Comparison of ENCODE assay signal across 20 cellular contexts in the genomic region with DNA sequence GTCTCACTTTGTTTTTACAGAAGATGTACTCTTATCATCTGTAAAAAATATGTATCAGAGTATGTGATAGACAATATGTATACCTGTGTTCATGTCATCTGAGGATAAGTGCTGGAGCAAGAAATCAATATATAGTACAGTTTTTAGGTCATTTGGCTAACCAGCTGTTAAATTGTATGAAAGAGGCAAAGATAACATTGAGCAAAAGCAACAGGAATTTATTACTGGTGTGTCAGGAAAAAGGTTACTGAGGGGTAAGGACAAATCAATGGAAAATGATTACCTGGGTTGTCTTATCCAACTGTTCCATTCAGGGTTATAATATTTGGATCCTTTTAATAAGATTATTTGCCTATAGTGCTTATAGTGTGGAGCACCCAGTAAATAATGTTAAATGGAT. TPM values are rescaled to one million over a fixed set of nuclear protein-coding genes. Genes with fewer than 3 reads are reported as not detected.
A peak's percentile ranks its signal among the peaks of the same experiment; 100 is the strongest.
DNase-seq lines count a peak whose midpoint lies in the region; ATAC-seq lines count a peak whose summit lies in the region.
"Had no signal": no experiment of that assay in that cellular context is flagged by ENCODE, and none has a peak within 500 bp of the region (broad histone marks: within the 10 kb centered on the region; RNA-seq: fewer than 3 reads in every experiment).

No MANE protein-coding gene starts in this region.

- H3K9me3 ChIP-seq in CD4-positive, CD25-positive, alpha-beta regulatory T cell (ENCODE audit: control insufficient read depth in 2 of 2, low read length in 2 of 2), result no peaks in the 10 kb centered on the region
- H3K9me3 ChIP-seq: body of pancreas, heart right ventricle, right lobe of liver, upper lobe of left lung had no signal

- H3K36me3 ChIP-seq in CD4-positive, CD25-positive, alpha-beta regulatory T cell (ENCODE audit: control insufficient read depth, insufficient read depth, low read length), result no peaks in the 10 kb centered on the region
- H3K36me3 ChIP-seq: heart right ventricle, right lobe of liver, upper lobe of left lung had no signal

- H3K27me3 ChIP-seq in CD4-positive, CD25-positive, alpha-beta regulatory T cell (ENCODE audit: control insufficient read depth, insufficient read depth, low read length), result no peaks in the 10 kb centered on the region
- H3K27me3 ChIP-seq: body of pancreas, heart right ventricle, right lobe of liver, upper lobe of left lung had no signal

- no peak for ATAC-seq in CD4-positive, CD25-positive, alpha-beta regulatory T cell (ENCODE audit: low read depth in 2 of 2)
- no peak for ATAC-seq in activated T-helper 17 cell treated with anti-CD3 and anti-CD28 coated beads, Interleukin-2, amount 50 U/mL, for 72 hours (replicated peaks)
- ATAC-seq in naive thymus-derived CD8-positive, alpha-beta T cell, result no peak
- no peak for ATAC-seq in GM21825 (IDR thresholded peaks at IDR 0.05; ENCODE audit: unreplicated experiment)
- ATAC-seq: body of pancreas, heart right ventricle, left ventricle myocardium superior, right lobe of liver, Right ventricle myocardium inferior had no signal

- peaks cover 37% of the 10 kb centered on the region for H3K36me3 Mint-ChIP-seq in activated CD4-positive, alpha-beta T cell treated with anti-CD3 and anti-CD28 coated beads, Interleukin-2, amount 10 ng/mL, durations not matched to agents 24 days and 14 days (ENCODE audit: low read depth)
- H3K36me3 Mint-ChIP-seq in CD4-positive, CD25-positive, alpha-beta regulatory T cell, result peaks cover 17% of the 10 kb centered on the region
- peaks cover 66% of the 10 kb centered on the region for H3K36me3 Mint-ChIP-seq in activated T-helper 17 cell treated with anti-CD3 and anti-CD28 coated beads, Interleukin-2, amount 50 U/mL, for 72 hours (ENCODE audit: low read depth)
- peaks cover 4 to 9% (median 8%) of the 10 kb centered on the region in 3 donors for H3K36me3 Mint-ChIP-seq in naive thymus-derived CD8-positive, alpha-beta T cell

- no peaks in the 10 kb centered on the region for H3K27me3 Mint-ChIP-seq in activated CD4-positive, alpha-beta T cell treated with anti-CD3 and anti-CD28 coated beads, Interleukin-2, amount 10 ng/mL, durations not matched to agents 24 days and 14 days
- H3K27me3 Mint-ChIP-seq in CD4-positive, CD25-positive, alpha-beta regulatory T cell, result no peaks in the 10 kb centered on the region
- no peaks in the 10 kb centered on the region for H3K27me3 Mint-ChIP-seq in activated T-helper 17 cell treated with anti-CD3 and anti-CD28 coated beads, Interleukin-2, amount 50 U/mL, for 72 hours
- peaks cover 0 to 4% (median 0%) of the 10 kb centered on the region in 5 donors for H3K27me3 Mint-ChIP-seq in naive thymus-derived CD8-positive, alpha-beta T cell

- peaks cover 4% of the 10 kb centered on the region for H3K9me3 Mint-ChIP-seq in activated CD4-positive, alpha-beta T cell treated with anti-CD3 and anti-CD28 coated beads, Interleukin-2, amount 10 ng/mL, durations not matched to agents 24 days and 14 days
- peaks cover 0 to 2% (median 0%) of the 10 kb centered on the region in 7 donors for H3K9me3 Mint-ChIP-seq in CD4-positive, CD25-positive, alpha-beta regulatory T cell
- no peaks in the 10 kb centered on the region for H3K9me3 Mint-ChIP-seq in activated T-helper 17 cell treated with anti-CD3 and anti-CD28 coated beads, Interleukin-2, amount 50 U/mL, for 72 hours
- no peaks in the 10 kb centered on the region for H3K9me3 Mint-ChIP-seq in naive thymus-derived CD8-positive, alpha-beta T cell

- peaks cover 59% of the 10 kb centered on the region for H3K4me1 Mint-ChIP-seq in activated CD4-positive, alpha-beta T cell treated with anti-CD3 and anti-CD28 coated beads, Interleukin-2, amount 10 ng/mL, durations not matched to agents 24 days and 14 days
- peaks cover 49 to 86% (median 65%) of the 10 kb centered on the region in 4 donors for H3K4me1 Mint-ChIP-seq in CD4-positive, CD25-positive, alpha-beta regulatory T cell
- H3K4me1 Mint-ChIP-seq in activated T-helper 17 cell treated with anti-CD3 and anti-CD28 coated beads, Interleukin-2, amount 50 U/mL, for 72 hours, result peaks cover 56% of the 10 kb centered on the region
- H3K4me1 Mint-ChIP-seq in naive thymus-derived CD8-positive, alpha-beta T cell, result peaks cover 45 to 90% (median 75%) of the 10 kb centered on the region in 4 donors

- peak overlapping the region; percentile 99 for H3K27ac Mint-ChIP-seq in activated CD4-positive, alpha-beta T cell treated with anti-CD3 and anti-CD28 coated beads, Interleukin-2, amount 10 ng/mL, durations not matched to agents 24 days and 14 days
- peak overlapping the region; percentile 84 to 99 (median 97) for H3K27ac Mint-ChIP-seq in CD4-positive, CD25-positive, alpha-beta regulatory T cell
- H3K27ac Mint-ChIP-seq in activated T-helper 17 cell treated with anti-CD3 and anti-CD28 coated beads, Interleukin-2, amount 50 U/mL, for 72 hours, result peak overlapping the region; percentile 99
- H3K27ac Mint-ChIP-seq in naive thymus-derived CD8-positive, alpha-beta T cell, result peak overlapping the region; percentile 97 to 100 (median 99)

- intact Hi-C loops in activated CD4-positive, alpha-beta T cell treated with anti-CD3 and anti-CD28 coated beads, Interleukin-2, amount 10 ng/mL, durations not matched to agents 24 days and 14 days (cut with micrococcal nuclease), result loop anchor here (5.0 to 10.0 kb wide), 4 partner anchors 43 to 979 kb away; a partner anchor contains a TSS

- no peak overlapping the region for H3K27ac ChIP-seq in CD4-positive, CD25-positive, alpha-beta regulatory T cell (ENCODE audit: insufficient read depth, low read length, poor library complexity, severe bottlenecking)
- H3K27ac ChIP-seq: coronary artery, heart right ventricle had no signal

- H3K4me3 ChIP-seq in CD4-positive, CD25-positive, alpha-beta regulatory T cell (ENCODE audit: low read depth, low read length), result peak overlapping the region; percentile 95
- H3K4me3 ChIP-seq: body of pancreas, coronary artery, heart right ventricle, right lobe of liver, upper lobe of left lung had no signal

- POLR2A ChIA-PET in naive thymus-derived CD8-positive, alpha-beta T cell (lab: Charles Lee), result interaction anchor here (0.6 to 10.2 kb wide), 3 partner anchors 13 to 41 kb away, joined by 3 to 179 read pairs (median 12); a partner anchor contains a TSS

- no peak for DNase-seq in activated CD4-positive, alpha-beta T cell treated with anti-CD3 and anti-CD28 coated beads, Interleukin-2, amount 10 ng/mL, durations not matched to agents 24 days and 14 days
- DNase-seq in activated CD4-positive, alpha-beta T cell treated with anti-CD3 and anti-CD28 coated beads for 48 hours, result no peak
- DNase-seq in CD4-positive, CD25-positive, alpha-beta regulatory T cell, result no peak
- no peak for DNase-seq in naive thymus-derived CD8-positive, alpha-beta T cell
- DNase-seq in GDM1 (lab: John Stamatoyannopoulos, UW), result no peak
- no peak for DNase-seq in CD1c-positive myeloid dendritic cell (ENCODE audit: extremely low spot score)
- DNase-seq: body of pancreas; DMS53; heart right ventricle; left ventricle myocardium superior; NCI-H1436 treated with DMSO at 0.1 percent for 48 hours; NCI-H2171 treated with DMSO at 0.1 percent for 48 hours; right lobe of liver; stimulated activated naive CD4-positive, alpha-beta T cell treated with Interleukin-2 at 50 U/mL for 16 hours; upper lobe of left lung had no signal

- peak overlapping the region; percentile 98 for H3K4me3 Mint-ChIP-seq in activated CD4-positive, alpha-beta T cell treated with anti-CD3 and anti-CD28 coated beads, Interleukin-2, amount 10 ng/mL, durations not matched to agents 24 days and 14 days
- peak overlapping the region; percentile 49 to 98 (median 92) for H3K4me3 Mint-ChIP-seq in CD4-positive, CD25-positive, alpha-beta regulatory T cell
- H3K4me3 Mint-ChIP-seq in activated T-helper 17 cell treated with anti-CD3 and anti-CD28 coated beads, Interleukin-2, amount 50 U/mL, for 72 hours, result peak overlapping the region; percentile 89
- H3K4me3 Mint-ChIP-seq in naive thymus-derived CD8-positive, alpha-beta T cell, result peak overlapping the region; percentile 82 to 98 (median 96)

- peaks cover 75% of the 10 kb centered on the region for H3K4me1 ChIP-seq in CD4-positive, CD25-positive, alpha-beta regulatory T cell (ENCODE audit: control insufficient read depth, insufficient read depth, low read length, poor library complexity, severe bottlenecking)

RNA-seq across cellular contexts. Expression of a gene that starts 4.9 kb away (rescaled TPM):
- total RNA-seq in activated CD4-positive, alpha-beta T cell treated with anti-CD3 and anti-CD28 coated beads, Interleukin-2, amount 10 ng/mL, durations not matched to agents 24 days and 14 days, result 81.3 and 85.9 TPM in 2 replicates
- total RNA-seq in CD4-positive, CD25-positive, alpha-beta regulatory T cell, result 189 TPM
- 10 to 100 TPM in 2 of 4 donors, 1 to 10 TPM in 2; 8.6 to 12.5 (median 11.0) TPM for polyA plus RNA-seq in CD4-positive, CD25-positive, alpha-beta regulatory T cell
- total RNA-seq in activated T-helper 17 cell treated with anti-CD3 and anti-CD28 coated beads, Interleukin-2, amount 50 U/mL, for 72 hours, result 10 to 100 TPM; 44.4 to 71.0 TPM
- 100 to 1,000 TPM; 123 to 138 TPM for total RNA-seq in naive thymus-derived CD8-positive, alpha-beta T cell
- 10 to 100 TPM; 14.5 to 19.3 (median 17.5) TPM for polyA plus RNA-seq in naive thymus-derived CD8-positive, alpha-beta T cell

RNA-seq across cellular contexts. Expression of a gene that starts 28.9 kb away (rescaled TPM):
- 21.5 and 22.5 TPM in 2 replicates for total RNA-seq in activated CD4-positive, alpha-beta T cell treated with anti-CD3 and anti-CD28 coated beads, Interleukin-2, amount 10 ng/mL, durations not matched to agents 24 days and 14 days
- 7.0 TPM for total RNA-seq in CD4-positive, CD25-positive, alpha-beta regulatory T cell
- polyA plus RNA-seq in CD4-positive, CD25-positive, alpha-beta regulatory T cell, result 1 to 10 TPM; 2.2 to 6.6 (median 4.7) TPM
- 10 to 100 TPM; 16.1 to 21.4 TPM for total RNA-seq in activated T-helper 17 cell treated with anti-CD3 and anti-CD28 coated beads, Interleukin-2, amount 50 U/mL, for 72 hours
- 1 to 10 TPM; 5.2 to 5.5 TPM for total RNA-seq in naive thymus-derived CD8-positive, alpha-beta T cell
- polyA plus RNA-seq in naive thymus-derived CD8-positive, alpha-beta T cell, result 1 to 10 TPM; 3.7 to 5.2 (median 4.5) TPM

RNA-seq across cellular contexts. Expression of a gene that starts 29.4 kb away (rescaled TPM):
- total RNA-seq in activated CD4-positive, alpha-beta T cell treated with anti-CD3 and anti-CD28 coated beads, Interleukin-2, amount 10 ng/mL, durations not matched to agents 24 days and 14 days, result 41.7 and 42.3 TPM in 2 replicates
- total RNA-seq in CD4-positive, CD25-positive, alpha-beta regulatory T cell, result 53.6 TPM
- 10 to 100 TPM; 12.9 to 16.1 (median 14.5) TPM for polyA plus RNA-seq in CD4-positive, CD25-positive, alpha-beta regulatory T cell
- 10 to 100 TPM; 46.5 to 61.7 TPM for total RNA-seq in activated T-helper 17 cell treated with anti-CD3 and anti-CD28 coated beads, Interleukin-2, amount 50 U/mL, for 72 hours
- total RNA-seq in naive thymus-derived CD8-positive, alpha-beta T cell, result 10 to 100 TPM; 65.1 to 75.2 TPM
- polyA plus RNA-seq in naive thymus-derived CD8-positive, alpha-beta T cell, result 1 to 10 TPM; 7.9 to 9.6 (median 8.6) TPM

RNA-seq across cellular contexts. Expression of a gene that starts 45.3 kb away (rescaled TPM):
- total RNA-seq in activated CD4-positive, alpha-beta T cell treated with anti-CD3 and anti-CD28 coated beads, Interleukin-2, amount 10 ng/mL, durations not matched to agents 24 days and 14 days, result 0.09 TPM in 1 of 2 replicates, not detected in the other
- total RNA-seq in CD4-positive, CD25-positive, alpha-beta regulatory T cell, result 0.64 TPM
- polyA plus RNA-seq in CD4-positive, CD25-positive, alpha-beta regulatory T cell, result not detected
- under 1 TPM; 0.13 to 0.40 TPM for total RNA-seq in activated T-helper 17 cell treated with anti-CD3 and anti-CD28 coated beads, Interleukin-2, amount 50 U/mL, for 72 hours
- total RNA-seq in naive thymus-derived CD8-positive, alpha-beta T cell, result under 1 TPM; 0.36 to 0.49 TPM
- polyA plus RNA-seq in naive thymus-derived CD8-positive, alpha-beta T cell, result not detected

RNA-seq across cellular contexts. Expression of a gene that starts 46.6 kb away (rescaled TPM):
- total RNA-seq in activated CD4-positive, alpha-beta T cell treated with anti-CD3 and anti-CD28 coated beads, Interleukin-2, amount 10 ng/mL, durations not matched to agents 24 days and 14 days, result 0.40 and 1.0 TPM in 2 replicates
- total RNA-seq in CD4-positive, CD25-positive, alpha-beta regulatory T cell, result 2.2 TPM
- 1 to 10 TPM in 1 of 4 donors, under 1 TPM in 3; 0.30 to 2.1 (median 0.63) TPM for polyA plus RNA-seq in CD4-positive, CD25-positive, alpha-beta regulatory T cell
- total RNA-seq in activated T-helper 17 cell treated with anti-CD3 and anti-CD28 coated beads, Interleukin-2, amount 50 U/mL, for 72 hours, result 1 to 10 TPM in 1 of 2 donors, under 1 TPM in 1; 0.99 to 4.4 TPM
- 1 to 10 TPM; 1.3 to 3.3 TPM for total RNA-seq in naive thymus-derived CD8-positive, alpha-beta T cell
- under 1 TPM in 1 of 3 donors, not detected in 2; 0.03 TPM for polyA plus RNA-seq in naive thymus-derived CD8-positive, alpha-beta T cell
- total RNA-seq: left ventricle myocardium superior, M059J, Right ventricle myocardium inferior had no signal
